In genomic region chr4:63325140-63325539, GRCh38 we compare ENCODE assay signal across 14 cellular contexts.
A peak's percentile ranks its signal among the peaks of the same experiment; 100 is the strongest.
DNase-seq lines count a peak whose midpoint lies in the region; ATAC-seq and TF ChIP-seq lines count a peak whose summit lies in the region.
"Had no signal": no experiment of that assay in that cellular context is flagged by ENCODE, and none has a peak within 500 bp of the region (broad histone marks: within the 10 kb centered on the region; RNA-seq: fewer than 3 reads in every experiment).

No MANE protein-coding gene starts in this region.

- no peaks in the 10 kb centered on the region for H3K4me1 ChIP-seq in left lung

- no peaks in the 10 kb centered on the region for H3K27me3 ChIP-seq in left lung

- DNase-seq in astrocyte of the spinal cord (ENCODE audit: low read depth, low spot score) (peak; percentile 3), choroid plexus epithelial cell (ENCODE audit: low read depth) (peak; percentile 38), left lung (no peak), amniotic stem cell (lab: John Stamatoyannopoulos, UW) (no peak), HPDE6-E6E7 (ENCODE audit: extremely low spot score) (no peak)
- DNase-seq in activated CD8-positive, alpha-beta memory T cell treated with anti-CD3 and anti-CD28 coated beads, Interleukin-2, amount 50 U/mL, for 4 hours, result no peak
- DNase-seq in stimulated activated CD8-positive, alpha-beta memory T cell treated with anti-CD3 and anti-CD28 coated beads, Interleukin-4, amount 100 ng/mL, for 48 hours, result no peak
- DNase-seq: CD8-positive, alpha-beta T cell; COR-L47; DMS153; DMS79 treated with DMSO at 0.1 percent for 48 hours; EL; HCEC 1CT; HFFc6 had no signal

- no peak overlapping the region for H3K4me3 ChIP-seq in astrocyte of the spinal cord (ENCODE audit: low read depth, low read length)
- H3K4me3 ChIP-seq in choroid plexus epithelial cell (ENCODE audit: low read depth, low read length), result no peak overlapping the region
- H3K4me3 ChIP-seq in left lung, result no peak overlapping the region

- ATAC-seq in left lung, result peak; percentile 47
- ATAC-seq: CD8-positive, alpha-beta T cell had no signal

- in situ Hi-C loops in astrocyte of the spinal cord (cut with HindIII; ENCODE audit: low sequenced_read_pairs), result no loop called here

- intact Hi-C loops in left lung (cut with DNase I), result no loop called here

- no peak overlapping the region for H3K27ac ChIP-seq in left lung

- H3K36me3 ChIP-seq in left lung, result no peaks in the 10 kb centered on the region

- H3K9me3 ChIP-seq in left lung, result peaks cover 0 to 29% of the 10 kb centered on the region in 2 donors

- no peak for TF ChIP-seq CTCF in astrocyte of the spinal cord (IDR thresholded peaks at IDR 0.05; ENCODE audit: low read depth, low read length)
- TF ChIP-seq CTCF in choroid plexus epithelial cell (conservative IDR thresholded peaks at IDR 0.05; ENCODE audit: low read depth, low read length), result no peak
- TF ChIP-seq CTCF in left lung (IDR thresholded peaks at IDR 0.05), result no peak

Comparison
In these comparisons a context has a peak if more than half of its experiments do, and no peak if none do; other contexts are left out.
1. DNase-seq: peak in astrocyte of the spinal cord (single experiment) and choroid plexus epithelial cell (single experiment); none in left lung (0 of 2), amniotic stem cell (single experiment), HPDE6-E6E7 (single experiment), activated CD8-positive, alpha-beta memory T cell treated with anti-CD3 and anti-CD28 coated beads, Interleukin-2, amount 50 U/mL, for 4 hours (single experiment) and stimulated activated CD8-positive, alpha-beta memory T cell treated with anti-CD3 and anti-CD28 coated beads, Interleukin-4, amount 100 ng/mL, for 48 hours (single experiment).